In the genomic region with DNA sequence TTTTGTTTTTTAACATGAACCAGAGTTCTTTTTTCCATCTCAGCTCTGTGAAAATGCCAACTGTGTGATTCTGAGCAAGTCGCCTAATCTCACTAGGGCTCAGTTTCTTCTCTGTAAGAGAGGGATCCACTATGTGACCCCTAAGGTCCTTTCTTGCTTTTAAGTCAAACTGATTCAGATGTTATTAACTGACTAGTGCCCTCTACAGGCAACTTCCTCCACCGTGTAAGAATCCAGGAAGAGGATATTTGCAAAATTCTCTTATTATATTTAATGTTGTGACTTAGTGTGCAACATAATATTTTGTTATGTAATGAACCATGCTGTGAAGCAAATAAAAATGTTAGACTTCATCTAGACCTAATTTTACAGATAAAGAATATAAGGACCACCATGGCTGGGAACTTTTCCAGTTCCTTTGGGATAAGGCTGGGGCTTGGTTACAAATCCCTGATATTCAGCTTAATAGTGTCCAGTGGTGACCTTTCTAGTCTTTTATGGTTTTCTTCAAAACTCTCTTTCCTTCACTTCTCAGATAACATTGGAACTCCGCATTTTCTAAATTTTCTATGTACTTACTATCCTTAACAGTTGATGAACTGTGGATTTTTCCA, we compare ENCODE assay signal across 8 cellular contexts.
A peak's percentile ranks its signal among the peaks of the same experiment; 100 is the strongest.
DNase-seq lines count a peak whose midpoint lies in the region; ATAC-seq and TF ChIP-seq lines count a peak whose summit lies in the region.

No MANE protein-coding gene starts in this region.

- in situ Hi-C loops in brain microvascular endothelial cell (cut with HindIII; ENCODE audit: low pct_ligation_motif_present, low sequenced_read_pairs): loop anchor here (25.0 kb wide), 1 partner anchor 173 kb away; no protein-coding TSS in a partner anchor

- CTCF ChIA-PET in RWPE1 (lab: Yijun Ruan, JAX): interaction anchor here (0.5 to 2.6 kb wide), 5 partner anchors 9 to 173 kb away, joined by 3 to 18 read pairs (median 5); no protein-coding TSS in a partner anchor

- no peaks in the 10 kb centered on the region for H3K9me3 Mint-ChIP-seq in stimulated activated naive B cell treated with anti-CD40 and anti-IgM and Interleukin-4, amounts not matched to agents 10 μg/mL and 1 μg/mL and 100 μg/mL, for 72 hours

- no peaks in the 10 kb centered on the region for H3K27me3 Mint-ChIP-seq in stimulated activated naive B cell treated with anti-CD40 and anti-IgM and Interleukin-4, amounts not matched to agents 10 μg/mL and 1 μg/mL and 100 μg/mL, for 72 hours

- peak; percentile 30 for DNase-seq in NCI-H82 (lab: John Stamatoyannopoulos, UW)
- DNase-seq in NCI-H82 treated with DMSO at 0.1 percent for 48 hours (lab: John Stamatoyannopoulos, UW; ENCODE audit: unreplicated experiment): no peak
- DNase-seq in RWPE1 (ENCODE audit: low spot score): peak; percentile 55
- peak; percentile 67 for DNase-seq in brain microvascular endothelial cell
- peak; percentile 31 for DNase-seq in kidney glomerular epithelial cell (lab: John Stamatoyannopoulos, UW)
- peak; percentile 13 for DNase-seq in stimulated activated naive B cell treated with anti-CD40 and anti-IgM and Interleukin-4, amounts not matched to agents 10 μg/mL and 1 μg/mL and 100 μg/mL, for 72 hours

- H3K36me3 Mint-ChIP-seq in stimulated activated naive B cell treated with anti-CD40 and anti-IgM and Interleukin-4, amounts not matched to agents 10 μg/mL and 1 μg/mL and 100 μg/mL, for 72 hours: no peaks in the 10 kb centered on the region

- H3K27ac ChIP-seq in RWPE1 (no peak overlapping the region), brain microvascular endothelial cell (no peak overlapping the region)

- no peaks in the 10 kb centered on the region for H3K4me1 Mint-ChIP-seq in stimulated activated naive B cell treated with anti-CD40 and anti-IgM and Interleukin-4, amounts not matched to agents 10 μg/mL and 1 μg/mL and 100 μg/mL, for 72 hours

- no peak overlapping the region for H3K27ac Mint-ChIP-seq in stimulated activated naive B cell treated with anti-CD40 and anti-IgM and Interleukin-4, amounts not matched to agents 10 μg/mL and 1 μg/mL and 100 μg/mL, for 72 hours

- ATAC-seq in HG02623 (IDR thresholded peaks at IDR 0.05; ENCODE audit: unreplicated experiment) (peak; percentile 61), HG03095 (IDR thresholded peaks at IDR 0.05; ENCODE audit: unreplicated experiment) (no peak)
- peak; percentile 40 to 48 for ATAC-seq in stimulated activated naive B cell treated with anti-CD40 and anti-IgM and Interleukin-4, amounts not matched to agents 10 μg/mL and 1 μg/mL and 100 μg/mL, for 72 hours (replicated peaks)

- no peaks in the 10 kb centered on the region for H3K36me3 ChIP-seq in brain microvascular endothelial cell (replicated peaks)

- POLR2A ChIA-PET in RWPE1 (lab: Yijun Ruan, JAX; ENCODE audit: low non-redundant PET): no interaction called here

- H3K27me3 ChIP-seq in brain microvascular endothelial cell (replicated peaks): no peaks in the 10 kb centered on the region

- H3K4me3 ChIP-seq in brain microvascular endothelial cell (ENCODE audit: low read depth, low read length): no peak overlapping the region

- H3K4me3 Mint-ChIP-seq in stimulated activated naive B cell treated with anti-CD40 and anti-IgM and Interleukin-4, amounts not matched to agents 10 μg/mL and 1 μg/mL and 100 μg/mL, for 72 hours: no peak overlapping the region

- TF ChIP-seq CTCF in RWPE1 (conservative IDR thresholded peaks at IDR 0.05; ENCODE audit: low read depth) (no peak; the same call in 1 of the 2 replicates), brain microvascular endothelial cell (IDR thresholded peaks at IDR 0.05; ENCODE audit: low read depth, low read length, missing control alignments) (peak; percentile 69)
